ENCODE assay signal across 23 cellular contexts in genomic region chr10:72550239-72550638, GRCh38.
DNase-seq lines count a peak whose midpoint lies in the region; ATAC-seq, FAIRE-seq and TF ChIP-seq lines count a peak whose summit lies in the region.
"Had no signal": no experiment of that assay in that cellular context is flagged by ENCODE, and none has a peak within 500 bp of the region (broad histone marks: within the 10 kb centered on the region; RNA-seq: fewer than 3 reads in every experiment).

No MANE protein-coding gene starts in this region.

- SMC1A ChIA-PET in GM12878 (lab: Charles Lee; ENCODE audit: uncharacterized antibody, unreplicated experiment): interaction anchor here (0.9 kb wide), 1 partner anchor 9 kb away, joined by 4 read pairs; no protein-coding TSS in a partner anchor

- no peak for TF ChIP-seq EP300 in GM12878 (IDR thresholded peaks at IDR 0.05; ENCODE audit: borderline replicate concordance in 1 of 2, control insufficient read depth in 1 of 2, low read depth in 2 of 2, low read length in 2 of 2)

- H3K9me3 ChIP-seq in HCT116 (ENCODE audit: control insufficient read depth in 1 of 2, insufficient read depth in 1 of 2, low read depth in 1 of 2, low read length in 2 of 2) (no peaks in the 10 kb centered on the region), GM12878 (replicated peaks; ENCODE audit: control insufficient read depth, insufficient read depth, low read length) (no peaks in the 10 kb centered on the region)

- H3K4me3 Mint-ChIP-seq in stimulated activated effector memory CD8-positive, alpha-beta T cell treated with anti-CD3 and anti-CD28 coated beads, Interleukin-12 subunit alpha, Interleukin-12 subunit beta, amount 100 ng/mL, for 72 hours: no peak overlapping the region
- H3K4me3 Mint-ChIP-seq: CD4-positive, alpha-beta memory T cell; H9; IgD-negative memory B cell; T-cell had no signal

- H3K9ac ChIP-seq in HCT116 (ENCODE audit: low read length): no peak overlapping the region
- H3K9ac ChIP-seq in GM12878 (ENCODE audit: control insufficient read depth, insufficient read depth, low read length): no peak overlapping the region
- H3K9ac ChIP-seq: GM23248 had no signal

- H3K4me1 ChIP-seq in HCT116 (ENCODE audit: control insufficient read depth in 1 of 2, insufficient read depth in 2 of 2, low read length in 2 of 2) (no peaks in the 10 kb centered on the region), GM12878 (ENCODE audit: control insufficient read depth, insufficient read depth, low read length) (no peaks in the 10 kb centered on the region)

- intact Hi-C loops in HCT116 (cut with micrococcal nuclease) (no loop called here), GM12878 (cut with micrococcal nuclease; ENCODE audit: unreplicated experiment) (no loop called here)

- TF ChIP-seq POLR2A in HCT116 (IDR thresholded peaks at IDR 0.05; ENCODE audit: borderline replicate concordance, extremely low read depth, insufficient read depth, insufficient read length) (no peak), GM12878 (IDR thresholded peaks at IDR 0.05; ENCODE audit: low read depth, low read length) (no peak)

- TF ChIP-seq RAD21 in HCT116 (IDR thresholded peaks at IDR 0.05; ENCODE audit: low read depth) (no peak), GM12878 (IDR thresholded peaks at IDR 0.05; ENCODE audit: insufficient read depth, low read depth, low read length) (no peak)

- H3K27me3 ChIP-seq in HCT116 (ENCODE audit: insufficient read depth, low read length) (no peaks in the 10 kb centered on the region), GM12878 (replicated peaks in 1 of 2; ENCODE audit: control insufficient read depth in 2 of 2, insufficient read depth in 2 of 2, low read length in 1 of 2) (no peaks in the 10 kb centered on the region)

- peaks cover 48% of the 10 kb centered on the region for H3K36me3 Mint-ChIP-seq in stimulated activated effector memory CD8-positive, alpha-beta T cell treated with anti-CD3 and anti-CD28 coated beads, Interleukin-12 subunit alpha, Interleukin-12 subunit beta, amount 100 ng/mL, for 72 hours

- no peak overlapping the region for H3K4me3 ChIP-seq in GM12865 (ENCODE audit: low read depth, low read length)
- no peak overlapping the region for H3K4me3 ChIP-seq in HCT116 (replicated peaks in 1 of 2; ENCODE audit: low read depth in 1 of 2, low read length in 2 of 2)
- H3K4me3 ChIP-seq in GM12878: no peak overlapping the region
- H3K4me3 ChIP-seq: GM23248 had no signal

- H3K4me2 ChIP-seq in HCT116 (ENCODE audit: low read length): no peak overlapping the region
- no peak overlapping the region for H3K4me2 ChIP-seq in GM12878 (ENCODE audit: control insufficient read depth, insufficient read depth)

- in situ Hi-C loops in GM12878 (cut with MboI): no loop called here

- FAIRE-seq in GM12878 (lab: Jason Lieb, UNC): no peak

- no peaks in the 10 kb centered on the region for H3K9me3 Mint-ChIP-seq in stimulated activated effector memory CD8-positive, alpha-beta T cell treated with anti-CD3 and anti-CD28 coated beads, Interleukin-12 subunit alpha, Interleukin-12 subunit beta, amount 100 ng/mL, for 72 hours
- H3K9me3 Mint-ChIP-seq: CD4-positive, alpha-beta memory T cell; H9; IgD-negative memory B cell; T-cell had no signal

- WGBS in GM12878 (ENCODE audit: insufficient coverage, insufficient replicate concordance, low lambda C conversion rate, missing lambda C conversion rate): 0% methylated on average over 2 of the region's 2 CpGs

- POLR2A ChIA-PET in HCT116 (lab: Charles Lee) (no interaction called here), GM12878 (lab: Charles Lee) (interaction anchor here (0.5 kb wide), 1 partner anchor 65 kb away, joined by 3 read pairs; no protein-coding TSS in a partner anchor)

- no peak overlapping the region for H3K27ac Mint-ChIP-seq in stimulated activated effector memory CD8-positive, alpha-beta T cell treated with anti-CD3 and anti-CD28 coated beads, Interleukin-12 subunit alpha, Interleukin-12 subunit beta, amount 100 ng/mL, for 72 hours
- H3K27ac Mint-ChIP-seq: CD4-positive, alpha-beta memory T cell; H9; T-cell had no signal

- no peaks in the 10 kb centered on the region for H3K9me2 ChIP-seq in HCT116 (ENCODE audit: insufficient read depth)

- H3K27ac ChIP-seq in HCT116 (ENCODE audit: low read depth, low read length) (no peak overlapping the region), GM12878 (ENCODE audit: control insufficient read depth, insufficient read depth) (no peak overlapping the region)
- H3K27ac ChIP-seq: GM23248, RWPE1 had no signal

- CTCF ChIA-PET in HCT116 (lab: Charles Lee) (interaction anchor here (0.9 kb wide), 1 partner anchor 8 kb away, joined by 3 read pairs; no protein-coding TSS in a partner anchor), GM12878 (lab: Yijun Ruan, JAX) (interaction anchor here (1.1 kb wide), 1 partner anchor 17 kb away, joined by 3 read pairs; no protein-coding TSS in a partner anchor)

- RAD21 ChIA-PET in HCT116 (lab: Charles Lee; ENCODE audit: low non-redundant PET in 1 of 2, low total read pairs in 2 of 2, uncharacterized antibody in 2 of 2, unreplicated experiment in 2 of 2): no interaction called here
- RAD21 ChIA-PET in GM12878 (lab: Charles Lee; ENCODE audit: unreplicated experiment): no interaction called here

- H4K20me1 ChIP-seq in HCT116 (ENCODE audit: insufficient read depth) (no peaks in the 10 kb centered on the region), GM12878 (ENCODE audit: control insufficient read depth, insufficient read depth) (no peaks in the 10 kb centered on the region)

- peaks cover 0 to 4% of the 10 kb centered on the region in 2 experiments; a peak in 2 of 4 replicates for H3K36me3 ChIP-seq in HCT116 (ENCODE audit: control insufficient read depth in 1 of 2, insufficient read depth in 2 of 2, low read length in 2 of 2)
- no peaks in the 10 kb centered on the region for H3K36me3 ChIP-seq in GM12878 (ENCODE audit: control insufficient read depth in 2 of 2, insufficient read depth in 2 of 2, low read length in 1 of 2)

- no peaks in the 10 kb centered on the region for H3K4me1 Mint-ChIP-seq in stimulated activated effector memory CD8-positive, alpha-beta T cell treated with anti-CD3 and anti-CD28 coated beads, Interleukin-12 subunit alpha, Interleukin-12 subunit beta, amount 100 ng/mL, for 72 hours
- H3K4me1 Mint-ChIP-seq: CD4-positive, alpha-beta memory T cell; IgD-negative memory B cell; T-cell had no signal

- H3K79me2 ChIP-seq in HCT116 (ENCODE audit: insufficient read depth, low read length): no peaks in the 10 kb centered on the region
- H3K79me2 ChIP-seq in GM12878 (ENCODE audit: control insufficient read depth, insufficient read depth, low read length): no peaks in the 10 kb centered on the region

- ATAC-seq in HCT116 (no peak), GM12878 (peak; percentile 96), GM21526 (IDR thresholded peaks at IDR 0.05; ENCODE audit: low FRiP score, unreplicated experiment) (no peak)
- peak; percentile 53 for ATAC-seq in stimulated activated effector memory CD8-positive, alpha-beta T cell treated with anti-CD3 and anti-CD28 coated beads, Interleukin-12 subunit alpha, Interleukin-12 subunit beta, amount 100 ng/mL, for 72 hours
- ATAC-seq: Panc1, T-cell had no signal

- DNase-seq in GM12865 (ENCODE audit: low read depth) (peak; percentile 44), HCT116 (ENCODE audit: low read depth, low spot score) (no peak), GM12878 (ENCODE audit: low read depth, low spot score) (no peak), germinal center (ENCODE audit: low spot score) (no peak), glomerular visceral epithelial cell (ENCODE audit: extremely low spot score) (no peak)
- DNase-seq in stimulated activated effector memory CD8-positive, alpha-beta T cell treated with anti-CD3 and anti-CD28 coated beads, Interleukin-12 subunit alpha, Interleukin-12 subunit beta, amount 100 ng/mL, for 72 hours (ENCODE audit: low spot score in 2 of 2): no peak
- DNase-seq: C1 segment of cervical spinal cord; CD4-positive, alpha-beta memory T cell; COR-L47; DMS79 treated with DMSO at 0.1 percent for 48 hours; GF-D8; GM23248; H9; NCI-H1092 treated with DMSO at 0.1 percent for 48 hours; NCI-H1436; NCI-H187; NCI-H524; SHP77; T-cell had no signal

- H2AFZ ChIP-seq in HCT116 (ENCODE audit: low read depth, low read length, poor library complexity, severe bottlenecking) (no peak overlapping the region), GM12878 (ENCODE audit: control insufficient read depth, low read depth, low read length) (no peak overlapping the region)
- H2AFZ ChIP-seq: GM23248 had no signal

- BruUV-seq in HCT116 (replicated peaks; lab: Mats Ljungman, UMichigan) (TSS peak; percentile 14), GM12878 (replicated peaks; lab: Mats Ljungman, UMichigan) (no TSS peak)

- TF ChIP-seq CTCF in GM12865 (IDR thresholded peaks at IDR 0.05; ENCODE audit: insufficient read depth, low read depth, low read length, missing control alignments) (no peak), HCT116 (IDR thresholded peaks at IDR 0.05 in 2 of 3, conservative IDR thresholded peaks at IDR 0.05 in 1 of 3; ENCODE audit: borderline replicate concordance in 1 of 3, insufficient read depth in 1 of 3, low read depth in 2 of 3, low read length in 2 of 3) (no peak), GM12878 (IDR thresholded peaks at IDR 0.05 in 2 of 3, conservative IDR thresholded peaks at IDR 0.05 in 1 of 3; ENCODE audit: control insufficient read depth in 2 of 3, extremely low read depth in 1 of 3, insufficient read depth in 1 of 3, low read depth in 3 of 3, low read length in 3 of 3) (no peak)

TF ChIP-seq in HCT116, 20 proteins besides CTCF, POLR2A, EP300 and RAD21:
- no peak for TF ChIP-seq JUND (IDR thresholded peaks at IDR 0.05)
- TF ChIP-seq EGR1 (IDR thresholded peaks at IDR 0.05; ENCODE audit: low read depth): no peak
- TF ChIP-seq SIN3A (IDR thresholded peaks at IDR 0.05; ENCODE audit: low read depth): no peak
- no peak for TF ChIP-seq ZFX (IDR thresholded peaks at IDR 0.05)

TF ChIP-seq in GM12878, 131 proteins besides CTCF, POLR2A, EP300 and RAD21 (continues in another document):
- TF ChIP-seq CBX5 (IDR thresholded peaks at IDR 0.05; ENCODE audit: low read depth) (no peak), ZNF207 (IDR thresholded peaks at IDR 0.05; ENCODE audit: borderline replicate concordance) (no peak), ZNF274 (IDR thresholded peaks at IDR 0.05; ENCODE audit: insufficient read depth, insufficient read length) (no peak), ETV6 (conservative IDR thresholded peaks at IDR 0.05 in 1 of 2, IDR thresholded peaks at IDR 0.05 in 1 of 2; ENCODE audit: borderline replicate concordance in 1 of 2, low read depth in 1 of 2) (peak in 1 of 2 experiments; percentile 28; a peak in 1 of 4 replicates), ZBED1 (IDR thresholded peaks at IDR 0.05; ENCODE audit: borderline replicate concordance) (no peak), ZNF384 (IDR thresholded peaks at IDR 0.05; ENCODE audit: borderline replicate concordance, low read depth, low read length) (no peak), CBX3 (IDR thresholded peaks at IDR 0.05; ENCODE audit: borderline replicate concordance, low read depth) (no peak), SMAD5 (IDR thresholded peaks at IDR 0.05; ENCODE audit: low read depth) (no peak)

Comparison
In these comparisons a context has a peak if more than half of its experiments do, and no peak if none do; other contexts are left out.
1. ATAC-seq: peak in GM12878 (single experiment) and stimulated activated effector memory CD8-positive, alpha-beta T cell treated with anti-CD3 and anti-CD28 coated beads, Interleukin-12 subunit alpha, Interleukin-12 subunit beta, amount 100 ng/mL, for 72 hours (single experiment); none in HCT116 (single experiment) and GM21526 (single experiment).